ENCODE assay signal across 19 cellular contexts in the genomic region with DNA sequence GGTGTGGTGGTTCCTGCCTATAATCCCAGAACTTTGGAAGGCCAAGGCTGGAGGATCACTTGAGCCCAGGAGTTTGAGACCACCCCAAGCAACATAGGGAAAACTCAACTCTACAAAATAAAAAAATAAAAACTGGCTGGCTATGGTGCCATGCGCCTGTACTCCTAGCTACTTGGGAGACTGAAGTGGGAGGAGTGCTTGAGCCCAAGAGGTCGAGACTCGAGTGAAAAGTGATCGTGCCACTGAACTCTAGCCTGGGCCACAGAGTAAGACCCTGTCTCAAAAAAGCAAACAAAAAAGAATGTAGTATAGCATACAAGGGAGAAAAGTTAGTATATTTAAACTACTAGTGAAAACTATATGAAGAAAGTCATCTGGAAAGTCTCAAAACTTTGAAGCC.
"Had no signal": no experiment of that assay in that cellular context is flagged by ENCODE, and none has a peak within 500 bp of the region (broad histone marks: within the 10 kb centered on the region; RNA-seq: fewer than 3 reads in every experiment).

No MANE protein-coding gene starts in this region.

- DNase-seq: activated CD4-positive, alpha-beta T cell treated with anti-CD3 and anti-CD28 coated beads, Interleukin-2, amount 50 U/mL, for 1 hour; activated CD8-positive, alpha-beta memory T cell treated with anti-CD3 and anti-CD28 coated beads, Interleukin-2, amount 10 ng/mL, durations not matched to agents 7 days and 5 days; activated naive CD4-positive, alpha-beta T cell treated with Interleukin-2 at 50 U/mL for 16 hours; activated T-cell treated with anti-CD3 and anti-CD28 coated beads, Interleukin-2, amount 50 U/mL, for 72 hours; amygdala; cerebellar nuclear complex; hippocampal formation; occipital lobe; psoas muscle; SK-N-SH; spleen; stimulated activated CD4-positive, alpha-beta T cell treated with anti-CD3 and anti-CD28 coated beads, Interleukin-2, amount 100 ng/mL, for 24 hours; stimulated activated naive CD4-positive, alpha-beta T cell treated with Interleukin-2 at 50 U/mL for 16 hours; trophoblast cell had no signal

- H3K4me3 Mint-ChIP-seq: activated CD8-positive, alpha-beta memory T cell treated with anti-CD3 and anti-CD28 coated beads, Interleukin-2, amount 10 ng/mL, durations not matched to agents 7 days and 5 days; activated T-cell treated with anti-CD3 and anti-CD28 coated beads, Interleukin-2, amount 50 U/mL, for 72 hours; brain; dendritic cell treated with granulocyte-macrophage colony-stimulating factor and Interleukin-4, amounts not matched to agents 40 ng/mL and 50 ng/mL, for 4 days; nephron; T-helper 1 cell treated with Interleukin-12 subunit alpha and Interleukin-12 subunit beta and Interleukin-4 antibody, amounts not matched to agents 30 μg/mL and 1 μg/mL, for 36 hours had no signal

- H3K27me3 Mint-ChIP-seq: activated CD8-positive, alpha-beta memory T cell treated with anti-CD3 and anti-CD28 coated beads, Interleukin-2, amount 10 ng/mL, durations not matched to agents 7 days and 5 days; brain; dendritic cell treated with granulocyte-macrophage colony-stimulating factor and Interleukin-4, amounts not matched to agents 40 ng/mL and 50 ng/mL, for 4 days had no signal

- H3K9me3 Mint-ChIP-seq: activated T-cell treated with anti-CD3 and anti-CD28 coated beads, Interleukin-2, amount 50 U/mL, for 72 hours; brain; dendritic cell treated with granulocyte-macrophage colony-stimulating factor and Interleukin-4, amounts not matched to agents 40 ng/mL and 50 ng/mL, for 4 days; nephron; T-helper 1 cell treated with Interleukin-12 subunit alpha and Interleukin-12 subunit beta and Interleukin-4 antibody, amounts not matched to agents 30 μg/mL and 1 μg/mL, for 36 hours had no signal

- H3K27ac Mint-ChIP-seq: activated CD8-positive, alpha-beta memory T cell treated with anti-CD3 and anti-CD28 coated beads, Interleukin-2, amount 10 ng/mL, durations not matched to agents 7 days and 5 days; dendritic cell treated with granulocyte-macrophage colony-stimulating factor and Interleukin-4, amounts not matched to agents 40 ng/mL and 50 ng/mL, for 4 days; nephron; T-helper 1 cell treated with Interleukin-12 subunit alpha and Interleukin-12 subunit beta and Interleukin-4 antibody, amounts not matched to agents 30 μg/mL and 1 μg/mL, for 36 hours had no signal

- ATAC-seq: activated CD8-positive, alpha-beta memory T cell treated with anti-CD3 and anti-CD28 coated beads, Interleukin-2, amount 10 ng/mL, durations not matched to agents 7 days and 5 days; activated T-cell treated with anti-CD3 and anti-CD28 coated beads, Interleukin-2, amount 50 U/mL, for 72 hours; psoas muscle; sciatic nerve had no signal
